In the genomic region with DNA sequence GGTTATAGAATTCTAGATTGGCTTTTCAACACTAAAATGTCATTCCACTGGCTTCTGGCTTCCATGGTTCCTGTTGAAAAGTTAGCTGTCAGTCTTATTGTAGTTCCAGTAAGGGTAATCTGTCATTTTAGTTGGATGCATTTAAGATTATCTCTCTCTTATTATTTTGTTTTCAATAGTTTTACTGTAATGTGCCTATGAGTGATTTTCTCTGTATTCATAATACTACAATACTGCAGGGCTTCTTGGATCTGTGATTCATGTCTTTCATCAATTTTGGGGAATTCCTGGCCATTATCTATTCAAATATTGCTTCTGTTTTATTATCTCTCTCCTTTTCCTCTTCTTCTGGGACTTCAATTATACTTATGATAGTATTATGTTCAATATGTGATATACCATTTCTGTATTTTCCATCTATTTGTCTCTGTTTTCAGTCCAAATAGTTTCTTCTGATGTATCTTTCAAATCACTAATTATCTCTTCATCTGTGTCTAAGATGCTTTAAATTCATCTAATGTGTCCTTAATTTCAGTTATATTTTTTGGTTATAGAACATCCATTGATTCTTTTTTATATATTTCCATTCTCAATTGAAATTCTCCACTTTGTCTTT, we compare ENCODE assay signal across 8 cellular contexts.
"Had no signal": no experiment of that assay in that cellular context is flagged by ENCODE, and none has a peak within 500 bp of the region (broad histone marks: within the 10 kb centered on the region; RNA-seq: fewer than 3 reads in every experiment).

No MANE protein-coding gene starts in this region.

- H3K27ac ChIP-seq: GM23248, KMS-11 had no signal

- H2AFZ ChIP-seq: GM23248 had no signal

- H3K4me2 ChIP-seq: KMS-11 had no signal

- H3K9ac ChIP-seq: GM23248, KMS-11 had no signal

- H3K36me3 ChIP-seq: HAP-1 had no signal

- H3K4me3 ChIP-seq: GM23248, HAP-1 had no signal

- ATAC-seq: HCT116 had no signal

- DNase-seq: GM23248, GOT3, H7, IMR-90, KBM-7 had no signal
